In genomic region chr1:239044829-239045228, GRCh38 we compare ENCODE assay signal across 30 cellular contexts.
"Had no signal": no experiment of that assay in that cellular context is flagged by ENCODE, and none has a peak within 500 bp of the region (broad histone marks: within the 10 kb centered on the region; RNA-seq: fewer than 3 reads in every experiment).

No MANE protein-coding gene starts in this region.

- H3K36me3 Mint-ChIP-seq: activated CD8-positive, alpha-beta memory T cell treated with anti-CD3 and anti-CD28 coated beads, Interleukin-2, amount 10 ng/mL, durations not matched to agents 7 days and 5 days; activated naive CD4-positive, alpha-beta T cell treated with anti-CD3 and anti-CD28 coated beads, Interleukin-2, amount 50 U/mL, for 72 hours; brain had no signal

- H3K4me3 Mint-ChIP-seq: activated B cell treated with CpG ODN at 0.5 μM for 24 hours; activated CD4-positive, alpha-beta T cell treated with anti-CD3 and anti-CD28 coated beads, Interleukin-2, amount 10 ng/mL, durations not matched to agents 24 days and 14 days; activated CD8-positive, alpha-beta memory T cell treated with anti-CD3 and anti-CD28 coated beads, Interleukin-2, amount 10 ng/mL, durations not matched to agents 7 days and 5 days; activated naive CD8-positive, alpha-beta T cell treated with anti-CD3 and anti-CD28 coated beads, Interleukin-2, amount 50 U/mL, for 24 hours; activated T-cell treated with anti-CD3 and anti-CD28 coated beads, Interleukin-2, amount 50 U/mL, for 24 hours; brain; central memory CD8-positive, alpha-beta T cell; T-helper 17 cell had no signal

- H3K27me3 ChIP-seq: ascending aorta, Peyer's patch, SJCRH30 had no signal

- DNase-seq: activated B cell treated with CpG ODN at 0.5 μM for 24 hours; activated CD4-positive, alpha-beta T cell treated with anti-CD3 and anti-CD28 coated beads for 1 hour; activated CD4-positive, alpha-beta T cell treated with anti-CD3 and anti-CD28 coated beads, Interleukin-2, amount 10 ng/mL, durations not matched to agents 24 days and 14 days; activated CD4-positive, alpha-beta T cell treated with anti-CD3 and anti-CD28 coated beads, Interleukin-2, amount 50 U/mL, for 48 hours; activated CD8-positive, alpha-beta memory T cell treated with anti-CD3 and anti-CD28 coated beads, Interleukin-2, amount 10 ng/mL, durations not matched to agents 7 days and 5 days; activated effector memory CD4-positive, alpha-beta T cell treated with anti-CD3 and anti-CD28 coated beads, Interleukin-2, amount 50 U/mL, for 16 hours; activated naive CD4-positive, alpha-beta T cell treated with Interleukin-2 at 50 U/mL for 16 hours; activated naive CD8-positive, alpha-beta T cell treated with anti-CD3 and anti-CD28 coated beads, Interleukin-2, amount 50 U/mL, for 24 hours; activated T-cell treated with anti-CD3 and anti-CD28 coated beads, Interleukin-2, amount 50 U/mL, for 24 hours; amniotic stem cell; Kasumi-1; KBM-7; NCI-H1048; NCI-H1694; NCI-H2029; NCI-H2107; NCI-H2171 treated with DMSO at 0.1 percent for 48 hours; NCI-H226; NCI-H526 treated with DMSO at 0.1 percent for 48 hours; NCI-H82; Peyer's patch; Right ventricle myocardium superior; SJCRH30; T-helper 17 cell; T-helper 9 cell had no signal

- H3K4me1 Mint-ChIP-seq: activated B cell treated with CpG ODN at 0.5 μM for 24 hours; activated CD4-positive, alpha-beta T cell treated with anti-CD3 and anti-CD28 coated beads, Interleukin-2, amount 10 ng/mL, durations not matched to agents 24 days and 14 days; activated CD8-positive, alpha-beta memory T cell treated with anti-CD3 and anti-CD28 coated beads, Interleukin-2, amount 10 ng/mL, durations not matched to agents 7 days and 5 days; activated naive CD8-positive, alpha-beta T cell treated with anti-CD3 and anti-CD28 coated beads, Interleukin-2, amount 50 U/mL, for 24 hours; brain; central memory CD8-positive, alpha-beta T cell; T-helper 17 cell had no signal

- H3K27ac Mint-ChIP-seq: activated B cell treated with CpG ODN at 0.5 μM for 24 hours; activated CD4-positive, alpha-beta T cell treated with anti-CD3 and anti-CD28 coated beads, Interleukin-2, amount 10 ng/mL, durations not matched to agents 24 days and 14 days; activated CD8-positive, alpha-beta memory T cell treated with anti-CD3 and anti-CD28 coated beads, Interleukin-2, amount 10 ng/mL, durations not matched to agents 7 days and 5 days; activated naive CD4-positive, alpha-beta T cell treated with anti-CD3 and anti-CD28 coated beads, Interleukin-2, amount 50 U/mL, for 72 hours; activated naive CD8-positive, alpha-beta T cell treated with anti-CD3 and anti-CD28 coated beads, Interleukin-2, amount 50 U/mL, for 24 hours; activated T-cell treated with anti-CD3 and anti-CD28 coated beads, Interleukin-2, amount 50 U/mL, for 24 hours; brain; T-helper 17 cell had no signal

- H3K9me3 ChIP-seq: ascending aorta, Peyer's patch, SJCRH30 had no signal

- H3K4me3 ChIP-seq: ascending aorta, Peyer's patch, SJCRH30 had no signal

- H3K4me1 ChIP-seq: ascending aorta, Peyer's patch, SJCRH30 had no signal

- H3K27me3 Mint-ChIP-seq: activated B cell treated with CpG ODN at 0.5 μM for 24 hours; activated CD4-positive, alpha-beta T cell treated with anti-CD3 and anti-CD28 coated beads, Interleukin-2, amount 10 ng/mL, durations not matched to agents 24 days and 14 days; activated CD8-positive, alpha-beta memory T cell treated with anti-CD3 and anti-CD28 coated beads, Interleukin-2, amount 10 ng/mL, durations not matched to agents 7 days and 5 days; activated naive CD8-positive, alpha-beta T cell treated with anti-CD3 and anti-CD28 coated beads, Interleukin-2, amount 50 U/mL, for 24 hours; activated T-cell treated with anti-CD3 and anti-CD28 coated beads, Interleukin-2, amount 50 U/mL, for 24 hours; brain; central memory CD8-positive, alpha-beta T cell; T-helper 17 cell had no signal

- ATAC-seq: activated CD8-positive, alpha-beta memory T cell treated with anti-CD3 and anti-CD28 coated beads, Interleukin-2, amount 10 ng/mL, durations not matched to agents 7 days and 5 days; activated naive CD4-positive, alpha-beta T cell treated with anti-CD3 and anti-CD28 coated beads, Interleukin-2, amount 50 U/mL, for 72 hours; activated naive CD8-positive, alpha-beta T cell treated with anti-CD3 and anti-CD28 coated beads, Interleukin-2, amount 50 U/mL, for 24 hours; T-helper 17 cell had no signal

- H3K27ac ChIP-seq: ascending aorta, Peyer's patch, RWPE1, SJCRH30 had no signal

- H3K36me3 ChIP-seq: ascending aorta, Peyer's patch, SJCRH30 had no signal

- H3K9me3 Mint-ChIP-seq: activated B cell treated with CpG ODN at 0.5 μM for 24 hours; activated naive CD8-positive, alpha-beta T cell treated with anti-CD3 and anti-CD28 coated beads, Interleukin-2, amount 50 U/mL, for 24 hours; brain had no signal
